Comparison of ENCODE assay signal across 1 cellular context in genomic region chr2:195898505-195898904, GRCh38.
TF ChIP-seq lines count a peak whose summit lies in the region.

No MANE protein-coding gene starts in this region.

TF ChIP-seq in IMR-90, 13 proteins besides CTCF, POLR2A, EP300 and RAD21 (continued from another document):
- TF ChIP-seq, protein P1, sequence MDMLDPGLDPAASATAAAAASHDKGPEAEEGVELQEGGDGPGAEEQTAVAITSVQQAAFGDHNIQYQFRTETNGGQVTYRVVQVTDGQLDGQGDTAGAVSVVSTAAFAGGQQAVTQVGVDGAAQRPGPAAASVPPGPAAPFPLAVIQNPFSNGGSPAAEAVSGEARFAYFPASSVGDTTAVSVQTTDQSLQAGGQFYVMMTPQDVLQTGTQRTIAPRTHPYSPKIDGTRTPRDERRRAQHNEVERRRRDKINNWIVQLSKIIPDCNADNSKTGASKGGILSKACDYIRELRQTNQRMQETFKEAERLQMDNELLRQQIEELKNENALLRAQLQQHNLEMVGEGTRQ (IDR thresholded peaks at IDR 0.05; ENCODE audit: low read depth, low read length), result peak; percentile 18; the same call in 1 of the 2 replicates
- TF ChIP-seq FOS (IDR thresholded peaks at IDR 0.05; ENCODE audit: low read depth, low read length), result no peak; the same call in 1 of the 2 replicates
- no peak for TF ChIP-seq RFX5 (IDR thresholded peaks at IDR 0.05; ENCODE audit: low read depth, low read length)
- TF ChIP-seq CEBPB (IDR thresholded peaks at IDR 0.05; ENCODE audit: low read depth, low read length), result no peak
- TF ChIP-seq BHLHE40 (IDR thresholded peaks at IDR 0.05; ENCODE audit: low read depth, low read length), result peak; percentile 53; the same call in 1 of the 2 replicates
- TF ChIP-seq CHD1 (IDR thresholded peaks at IDR 0.05; ENCODE audit: low read depth, low read length), result no peak
- peak; percentile 78 for TF ChIP-seq RCOR1 (IDR thresholded peaks at IDR 0.05; ENCODE audit: insufficient replicate concordance, low read length)
- TF ChIP-seq MAFK (IDR thresholded peaks at IDR 0.05; ENCODE audit: low read depth, low read length), result no peak
- no peak for TF ChIP-seq NFE2L2 (IDR thresholded peaks at IDR 0.05; ENCODE audit: low read depth, low read length)
- no peak for TF ChIP-seq ELK1 (IDR thresholded peaks at IDR 0.05; ENCODE audit: borderline replicate concordance, low read depth, low read length)
TF ChIP-seq in IMR-90: peak in this region for 5.
